Comparison of ENCODE assay signal across 18 cellular contexts in the genomic region with DNA sequence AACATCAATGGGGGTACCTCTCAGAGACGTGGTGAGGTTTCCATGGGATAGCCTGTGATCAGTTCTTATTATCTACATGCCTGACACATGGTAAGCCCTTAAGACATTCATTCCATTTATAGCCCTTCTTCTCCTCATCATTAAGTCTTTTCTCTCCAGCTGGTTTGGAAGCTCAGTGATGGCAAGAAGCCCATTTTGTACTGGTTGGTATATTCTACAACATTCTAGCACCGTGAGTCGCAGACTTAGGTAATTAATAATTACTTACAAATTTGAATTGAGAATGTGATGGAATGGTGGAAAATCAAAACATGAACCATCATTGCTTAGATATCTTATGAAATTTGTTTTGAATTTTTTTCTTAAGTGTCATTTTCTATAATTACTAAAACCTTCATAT.
"Had no signal": no experiment of that assay in that cellular context is flagged by ENCODE, and none has a peak within 500 bp of the region (broad histone marks: within the 10 kb centered on the region; RNA-seq: fewer than 3 reads in every experiment).

No MANE protein-coding gene starts in this region.

- ATAC-seq: activated CD8-positive, alpha-beta memory T cell treated with anti-CD3 and anti-CD28 coated beads, Interleukin-2, amount 10 ng/mL, durations not matched to agents 7 days and 5 days; left colon; natural killer cell; stimulated activated naive CD8-positive, alpha-beta T cell treated with anti-CD3 and anti-CD28 coated beads, Interleukin-15, Interleukin-2, amounts not matched to agents 100 U/mL and 50 U/mL, for 24 hours had no signal

- H3K4me1 ChIP-seq: prostate gland, sigmoid colon, suprapubic skin had no signal

- H3K36me3 ChIP-seq: cardiac muscle cell, prostate gland, sigmoid colon, suprapubic skin had no signal

- H3K27me3 ChIP-seq: cardiac muscle cell, sigmoid colon, suprapubic skin had no signal

- H3K4me3 ChIP-seq: cardiac muscle cell, lung, prostate gland, sigmoid colon, suprapubic skin had no signal

- DNase-seq: activated CD4-positive, alpha-beta T cell treated with anti-CD3 and anti-CD28 coated beads, Interleukin-2, amount 50 U/mL, for 4 hours; activated CD4-positive, CD25-positive, alpha-beta regulatory T cell treated with anti-CD3 and anti-CD28 coated beads, Interleukin-2, amount 50 U/mL, for 72 hours; activated CD8-positive, alpha-beta memory T cell treated with anti-CD3 and anti-CD28 coated beads, Interleukin-2, amount 10 ng/mL, durations not matched to agents 7 days and 5 days; activated gamma-delta T cell treated with Interleukin-2 at 50 U/mL for 16 hours; activated naive CD8-positive, alpha-beta T cell treated with anti-CD3 and anti-CD28 coated beads for 36 hours; activated T-cell treated with anti-CD3 and anti-CD28 coated beads, Interleukin-2, amount 50 U/mL, for 24 hours; hypothalamus; left colon; natural killer cell; nucleus accumbens; sigmoid colon; stimulated activated CD4-positive, alpha-beta T cell treated with anti-CD3 and anti-CD28 coated beads, Interleukin-12 subunit alpha, Interleukin-12 subunit beta, amount 100 ng/mL, for 4 hours; stimulated activated naive CD8-positive, alpha-beta T cell treated with anti-CD3 and anti-CD28 coated beads, Interleukin-15, Interleukin-2, amounts not matched to agents 100 U/mL and 50 U/mL, for 24 hours; SW 1271 had no signal

- H3K27ac ChIP-seq: cardiac muscle cell, prostate gland, sigmoid colon, suprapubic skin had no signal

- H3K9me3 ChIP-seq: prostate gland, suprapubic skin had no signal
